In genomic region chr16:28321700-28322411, GRCh38 we compare ENCODE assay signal across 8 cellular contexts. TPM values are rescaled to one million over a fixed set of nuclear protein-coding genes. Genes with fewer than 3 reads are reported as not detected.
DNase-seq lines count a peak whose midpoint lies in the region; ATAC-seq and TF ChIP-seq lines count a peak whose summit lies in the region.

No MANE protein-coding gene starts in this region.

- H3K27ac Mint-ChIP-seq in activated T-cell treated with anti-CD3 and anti-CD28 coated beads, Interleukin-2, amount 50 U/mL, for 24 hours, result no peak overlapping the region
- H3K27ac Mint-ChIP-seq in glutamatergic neuron (ENCODE audit: unreplicated experiment), result peak overlapping the region; percentile 75

- H3K9me3 Mint-ChIP-seq in activated T-cell treated with anti-CD3 and anti-CD28 coated beads, Interleukin-2, amount 50 U/mL, for 24 hours, result no peaks in the 10 kb centered on the region
- peaks cover 16% of the 10 kb centered on the region for H3K9me3 Mint-ChIP-seq in glutamatergic neuron (ENCODE audit: unreplicated experiment)

- no peaks in the 10 kb centered on the region for H3K27me3 Mint-ChIP-seq in activated T-cell treated with anti-CD3 and anti-CD28 coated beads, Interleukin-2, amount 50 U/mL, for 24 hours
- H3K27me3 Mint-ChIP-seq in glutamatergic neuron (ENCODE audit: unreplicated experiment), result peaks cover 20% of the 10 kb centered on the region

- H3K36me3 Mint-ChIP-seq in activated T-cell treated with anti-CD3 and anti-CD28 coated beads, Interleukin-2, amount 50 U/mL, for 24 hours (ENCODE audit: low read depth), result peaks cover 6% of the 10 kb centered on the region
- no peaks in the 10 kb centered on the region for H3K36me3 Mint-ChIP-seq in glutamatergic neuron (ENCODE audit: unreplicated experiment)

- no peak for ATAC-seq in GM21825 (IDR thresholded peaks at IDR 0.05; ENCODE audit: unreplicated experiment)
- ATAC-seq in GM21528 (IDR thresholded peaks at IDR 0.05; ENCODE audit: low FRiP score, unreplicated experiment), result no peak
- no peak for ATAC-seq in GM21723 (IDR thresholded peaks at IDR 0.05; ENCODE audit: unreplicated experiment)

- TF ChIP-seq CTCF in LNCAP (IDR thresholded peaks at IDR 0.05), result peak; percentile 86
- TF ChIP-seq CTCF in glutamatergic neuron (IDR thresholded peaks at IDR 0.05; ENCODE audit: partially characterized antibody, unreplicated experiment), result peak; percentile 89

- H3K4me1 Mint-ChIP-seq in activated T-cell treated with anti-CD3 and anti-CD28 coated beads, Interleukin-2, amount 50 U/mL, for 24 hours (ENCODE audit: low read depth), result peaks cover 10% of the 10 kb centered on the region
- peaks cover 18% of the 10 kb centered on the region for H3K4me1 Mint-ChIP-seq in glutamatergic neuron (ENCODE audit: low read depth, unreplicated experiment)

- DNase-seq in EH (ENCODE audit: low read depth) (peak; percentile 35), glutamatergic neuron (peak; percentile 80)
- peak; percentile 72 for DNase-seq in activated T-cell treated with anti-CD3 and anti-CD28 coated beads, Interleukin-2, amount 50 U/mL, for 24 hours
- DNase-seq in stimulated activated CD4-positive, alpha-beta T cell treated with anti-CD3 and anti-CD28 coated beads, Interleukin-12 subunit alpha, Interleukin-12 subunit beta, amount 100 ng/mL, for 24 hours (ENCODE audit: low read depth in 2 of 2), result peak; percentile 20 to 39

- H3K4me3 Mint-ChIP-seq in activated T-cell treated with anti-CD3 and anti-CD28 coated beads, Interleukin-2, amount 50 U/mL, for 24 hours, result no peak overlapping the region
- no peak overlapping the region for H3K4me3 Mint-ChIP-seq in glutamatergic neuron (ENCODE audit: unreplicated experiment)

RNA-seq across cellular contexts. Expression of gene SBK1, which starts 29.5 kb away (rescaled TPM):
- 117 TPM for total RNA-seq in glutamatergic neuron (ENCODE audit: unreplicated experiment)

RNA-seq across cellular contexts. Expression of gene NPIPB6, which starts 41.5 kb away (rescaled TPM):
- 3.1 TPM for total RNA-seq in glutamatergic neuron (ENCODE audit: unreplicated experiment)

Comparison
In these comparisons a context has a peak if more than half of its experiments do, and no peak if none do; other contexts are left out.
1. DNase-seq: peak in every context shown above with its lines; median percentile 80 in glutamatergic neuron; 72 in activated T-cell treated with anti-CD3 and anti-CD28 coated beads, Interleukin-2, amount 50 U/mL, for 24 hours; 35 in EH; 30 in stimulated activated CD4-positive, alpha-beta T cell treated with anti-CD3 and anti-CD28 coated beads, Interleukin-12 subunit alpha, Interleukin-12 subunit beta, amount 100 ng/mL, for 24 hours.